In the genomic region with DNA sequence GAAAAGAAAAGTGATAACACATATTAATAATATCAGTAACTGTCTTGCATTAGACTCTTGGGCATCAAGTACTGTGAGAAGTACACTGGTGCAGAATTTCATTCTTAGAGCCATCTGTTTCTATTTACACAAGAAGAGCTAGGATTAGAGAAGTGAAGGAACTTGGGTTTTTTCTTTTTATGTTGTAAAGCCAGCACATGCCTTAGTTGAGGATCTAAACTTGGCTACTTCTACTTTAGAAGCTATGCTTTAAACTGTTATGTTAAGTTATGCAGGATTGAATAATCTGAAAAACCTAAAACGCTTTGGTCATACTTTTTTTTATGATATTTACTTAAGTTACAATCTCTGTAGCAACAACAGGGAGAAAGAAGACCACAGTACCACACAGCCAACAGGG, we compare ENCODE assay signal across 14 cellular contexts.
"Had no signal": no experiment of that assay in that cellular context is flagged by ENCODE, and none has a peak within 500 bp of the region (broad histone marks: within the 10 kb centered on the region; RNA-seq: fewer than 3 reads in every experiment).

No MANE protein-coding gene starts in this region.

- H3K27me3 Mint-ChIP-seq: stimulated activated naive CD8-positive, alpha-beta T cell treated with anti-CD3 and anti-CD28 coated beads, Interleukin-15, amount 100 ng/mL, for 72 hours had no signal

- ATAC-seq: activated CD4-positive, CD25-positive, alpha-beta regulatory T cell treated with anti-CD3 and anti-CD28 coated beads, Interleukin-2, amount 50 U/mL, for 24 hours; body of pancreas; gastroesophageal sphincter; stimulated activated naive CD8-positive, alpha-beta T cell treated with anti-CD3 and anti-CD28 coated beads, Interleukin-15, amount 100 ng/mL, for 72 hours had no signal

- H3K36me3 Mint-ChIP-seq: activated naive CD4-positive, alpha-beta T cell treated with anti-CD3 and anti-CD28 coated beads, Interleukin-2, amount 50 U/mL, for 24 hours; mesothelial cell of epicardium had no signal

- H3K4me1 Mint-ChIP-seq: activated naive CD4-positive, alpha-beta T cell treated with anti-CD3 and anti-CD28 coated beads, Interleukin-2, amount 50 U/mL, for 24 hours; mesothelial cell of epicardium; neural crest cell; stimulated activated naive CD8-positive, alpha-beta T cell treated with anti-CD3 and anti-CD28 coated beads, Interleukin-15, amount 100 ng/mL, for 72 hours had no signal

- DNase-seq: activated T-cell treated with anti-CD3 and anti-CD28 coated beads, Interleukin-2, amount 50 U/mL, for 1 hour; amniotic stem cell; body of pancreas; central memory CD4-positive, alpha-beta T cell; cortex of kidney; effector CD8-positive, alpha-beta T cell; ovary; stimulated activated CD4-positive, alpha-beta T cell treated with anti-CD3 and anti-CD28 coated beads, Interleukin-4, amount 100 ng/mL, for 24 hours; stimulated activated naive CD8-positive, alpha-beta T cell treated with anti-CD3 and anti-CD28 coated beads, Interleukin-15, amount 100 ng/mL, for 72 hours had no signal

- H3K9me3 Mint-ChIP-seq: mesothelial cell of epicardium; neural crest cell; stimulated activated naive CD8-positive, alpha-beta T cell treated with anti-CD3 and anti-CD28 coated beads, Interleukin-15, amount 100 ng/mL, for 72 hours had no signal

- H3K4me3 Mint-ChIP-seq: activated naive CD4-positive, alpha-beta T cell treated with anti-CD3 and anti-CD28 coated beads, Interleukin-2, amount 50 U/mL, for 24 hours; mesothelial cell of epicardium; neural crest cell; stimulated activated naive CD8-positive, alpha-beta T cell treated with anti-CD3 and anti-CD28 coated beads, Interleukin-15, amount 100 ng/mL, for 72 hours had no signal

- H3K27ac Mint-ChIP-seq: activated naive CD4-positive, alpha-beta T cell treated with anti-CD3 and anti-CD28 coated beads, Interleukin-2, amount 50 U/mL, for 24 hours; mesothelial cell of epicardium; stimulated activated naive CD8-positive, alpha-beta T cell treated with anti-CD3 and anti-CD28 coated beads, Interleukin-15, amount 100 ng/mL, for 72 hours had no signal
